8 cellular contexts compared by ENCODE assay signal in genomic region chr7:94907420-94908203, GRCh38. TPM values are rescaled to one million over a fixed set of nuclear protein-coding genes. Genes with fewer than 3 reads are reported as not detected.
DNase-seq lines count a peak whose midpoint lies in the region; ATAC-seq and TF ChIP-seq lines count a peak whose summit lies in the region.

TSS of gene PPP1R9A (plus strand) at chr7:94907594. CDS start at chr7:94910114, 2,520 bp downstream.

- CTCF ChIA-PET in Calu3 (lab: Charles Lee) = no interaction called here
- CTCF ChIA-PET in CD8-positive, alpha-beta memory T cell (lab: Charles Lee) = no interaction called here

- H3K9me3 ChIP-seq in esophagus (ENCODE audit: control insufficient read depth in 2 of 2, insufficient read depth in 1 of 2, low read depth in 1 of 2, low read length in 1 of 2) = no peaks in the 10 kb centered on the region
- H3K9me3 ChIP-seq in tibial nerve = no peaks in the 10 kb centered on the region
- no peaks in the 10 kb centered on the region for H3K9me3 ChIP-seq in CD8-positive, alpha-beta memory T cell (ENCODE audit: low read length)

- no peaks in the 10 kb centered on the region for H3K9me3 Mint-ChIP-seq in Calu3 (ENCODE audit: low read depth, unreplicated experiment)
- no peaks in the 10 kb centered on the region for H3K9me3 Mint-ChIP-seq in mesothelial cell of epicardium
- peaks cover 0 to 3% (median 0%) of the 10 kb centered on the region in 5 donors for H3K9me3 Mint-ChIP-seq in CD8-positive, alpha-beta memory T cell

- H3K36me3 ChIP-seq in esophagus (ENCODE audit: control insufficient read depth in 2 of 2, insufficient read depth in 2 of 2, low read length in 1 of 2) = no peaks in the 10 kb centered on the region
- H3K36me3 ChIP-seq in tibial nerve = no peaks in the 10 kb centered on the region
- no peaks in the 10 kb centered on the region for H3K36me3 ChIP-seq in CD8-positive, alpha-beta memory T cell (ENCODE audit: insufficient read depth, low read length)

- H3K36me3 Mint-ChIP-seq in Calu3 (ENCODE audit: insufficient read depth, unreplicated experiment) (peaks cover 16% of the 10 kb centered on the region), mesothelial cell of epicardium (peaks cover 5% of the 10 kb centered on the region)
- no peaks in the 10 kb centered on the region for H3K36me3 Mint-ChIP-seq in CD8-positive, alpha-beta memory T cell

- intact Hi-C loops in Calu3 (cut with micrococcal nuclease; ENCODE audit: unreplicated experiment) = loop anchor here (5.0 to 10.0 kb wide), 3 partner anchors 120 to 453 kb away; partner anchors contain the start of gene SGCE

- no peak for TF ChIP-seq POLR2A in tibial nerve (IDR thresholded peaks at IDR 0.05)

- no peaks in the 10 kb centered on the region for H3K27me3 Mint-ChIP-seq in Calu3 (ENCODE audit: unreplicated experiment)
- H3K27me3 Mint-ChIP-seq in mesothelial cell of epicardium (ENCODE audit: low read depth) = no peaks in the 10 kb centered on the region
- H3K27me3 Mint-ChIP-seq in CD8-positive, alpha-beta memory T cell = peaks cover 30 to 48% of the 10 kb centered on the region in 2 donors

- H3K27me3 ChIP-seq in esophagus (ENCODE audit: control insufficient read depth in 1 of 2, insufficient read depth in 2 of 2, low read length in 2 of 2) (no peaks in the 10 kb centered on the region), tibial nerve (no peaks in the 10 kb centered on the region)
- no peaks in the 10 kb centered on the region for H3K27me3 ChIP-seq in CD8-positive, alpha-beta memory T cell (ENCODE audit: insufficient read depth, low read length, poor library complexity, severe bottlenecking)

- peak; percentile 47 for ATAC-seq in HG03521 (IDR thresholded peaks at IDR 0.05; ENCODE audit: unreplicated experiment)
- no peak for ATAC-seq in HG02852 (IDR thresholded peaks at IDR 0.05; ENCODE audit: unreplicated experiment)

- H3K27ac ChIP-seq in esophagus (ENCODE audit: low read depth in 2 of 2, low read length in 1 of 2) (peak within 1 kb of the TSS; percentile 27 to 42), tibial nerve (peak within 1 kb of the TSS; percentile 66 to 91 (median 84))
- H3K27ac ChIP-seq in CD8-positive, alpha-beta memory T cell (ENCODE audit: low read depth, low read length) = no peak within 1 kb of the TSS

- BruUV-seq in Calu3 (replicated peaks; lab: Mats Ljungman, UMichigan) = no TSS peak

- DNase-seq in Calu3 (peak; percentile 68), RPMI8226 (peak; percentile 7), mesothelial cell of epicardium (ENCODE audit: low spot score in 2 of 2, unreplicated experiment in 2 of 2) (peak; percentile 46 to 59), tibial nerve (ENCODE audit: low spot score in 2 of 2) (no peak)
- DNase-seq in CD8-positive, alpha-beta memory T cell = no peak

- H3K4me3 Mint-ChIP-seq in Calu3 (ENCODE audit: low read depth, unreplicated experiment) (peak within 1 kb of the TSS; percentile 89), mesothelial cell of epicardium (peak within 1 kb of the TSS; percentile 92)
- H3K4me3 Mint-ChIP-seq in CD8-positive, alpha-beta memory T cell = peak within 1 kb of the TSS in 1 of 7 donors; percentile 34

- peak within 1 kb of the TSS; percentile 71 for H3K27ac Mint-ChIP-seq in Calu3 (ENCODE audit: unreplicated experiment)
- H3K27ac Mint-ChIP-seq in mesothelial cell of epicardium = peak within 1 kb of the TSS; percentile 96
- no peak within 1 kb of the TSS for H3K27ac Mint-ChIP-seq in CD8-positive, alpha-beta memory T cell

- peaks cover 23% of the 10 kb centered on the region for H3K4me1 Mint-ChIP-seq in Calu3 (ENCODE audit: low read depth, unreplicated experiment)
- H3K4me1 Mint-ChIP-seq in mesothelial cell of epicardium = peaks cover 37% of the 10 kb centered on the region
- H3K4me1 Mint-ChIP-seq in CD8-positive, alpha-beta memory T cell = peaks cover 2 to 9% (median 4%) of the 10 kb centered on the region in 3 donors

- H3K4me1 ChIP-seq in esophagus (ENCODE audit: control insufficient read depth in 2 of 2, insufficient read depth in 2 of 2, low read length in 1 of 2) (peaks cover 0 to 4% of the 10 kb centered on the region in 2 donors), tibial nerve (peaks cover 0 to 30% (median 0%) of the 10 kb centered on the region in 4 donors)
- no peaks in the 10 kb centered on the region for H3K4me1 ChIP-seq in CD8-positive, alpha-beta memory T cell (ENCODE audit: insufficient read depth, low read length)

- peak in 1 of 2 donors; percentile 6 for TF ChIP-seq EP300 in tibial nerve (IDR thresholded peaks at IDR 0.05)

- WGBS in esophagus, 2 donors = 3 to 5% methylated on average over 82 to 95 of the region's 95 CpGs
- 1 to 3% methylated on average over 18 to 32 of the region's 95 CpGs for WGBS in tibial nerve, 2 donors

- TF ChIP-seq CTCF in Calu3 (IDR thresholded peaks at IDR 0.05; ENCODE audit: unreplicated experiment) (no peak), mesothelial cell of epicardium (IDR thresholded peaks at IDR 0.05; ENCODE audit: unreplicated experiment) (no peak), tibial nerve (IDR thresholded peaks at IDR 0.05) (peak in 4 of 5 experiments; percentile 28 to 40 (median 31))

- H3K4me3 ChIP-seq in esophagus (ENCODE audit: low read depth in 1 of 2, low read length in 2 of 2) = peak within 1 kb of the TSS; percentile 54 to 69
- H3K4me3 ChIP-seq in tibial nerve = peak within 1 kb of the TSS; percentile 40 to 65 (median 59)
- no peak within 1 kb of the TSS for H3K4me3 ChIP-seq in CD8-positive, alpha-beta memory T cell (ENCODE audit: low read length)

- POLR2A ChIA-PET in CD8-positive, alpha-beta memory T cell (lab: Charles Lee) = no interaction called here

RNA-seq across cellular contexts. Expression of gene PPP1R9A, which starts in this region (rescaled TPM):
- 17.9 and 19.4 TPM in 2 replicates for total RNA-seq in Calu3 (2022)
- under 1 TPM; 0.51 to 0.65 TPM for polyA plus RNA-seq in esophagus
- total RNA-seq in mesothelial cell of epicardium = 37.6 to 39.3 TPM (median 38.8 TPM) in 3 replicates
- 10 to 100 TPM; 15.7 to 37.6 (median 27.6) TPM for total RNA-seq in tibial nerve
- total RNA-seq in CD8-positive, alpha-beta memory T cell = under 1 TPM in 1 of 2 experiments, not detected in 1; 0.02 TPM
- polyA plus RNA-seq in CD8-positive, alpha-beta memory T cell = not detected

Comparison
In these comparisons a context has a peak if more than half of its experiments do, and no peak if none do; other contexts are left out.
1. RNA of gene PPP1R9A (total RNA-seq): 37.6 to 39.3 TPM in mesothelial cell of epicardium, 15.7 to 37.6 TPM in tibial nerve and 17.9 to 19.4 TPM in Calu3; 0.02 TPM in CD8-positive, alpha-beta memory T cell; every median in the first group is over 10 times any median in the second.
2. DNase-seq: peak in Calu3 (single experiment), RPMI8226 (single experiment) and mesothelial cell of epicardium (2 of 2); none in tibial nerve (0 of 2) and CD8-positive, alpha-beta memory T cell (0 of 5).
3. H3K27ac Mint-ChIP-seq: peak in Calu3 (single experiment) and mesothelial cell of epicardium (single experiment); none in CD8-positive, alpha-beta memory T cell (0 of 8).
4. CTCF ChIP-seq: peak in tibial nerve (4 of 5); none in Calu3 (single experiment) and mesothelial cell of epicardium (single experiment).